Comparison of ENCODE assay signal across 23 cellular contexts in genomic region chr4:40613456-40613855, GRCh38. TPM values are rescaled to one million over a fixed set of nuclear protein-coding genes. Genes with fewer than 3 reads are reported as not detected.
DNase-seq lines count a peak whose midpoint lies in the region; ATAC-seq, FAIRE-seq and TF ChIP-seq lines count a peak whose summit lies in the region.
"Had no signal": no experiment of that assay in that cellular context is flagged by ENCODE, and none has a peak within 500 bp of the region (broad histone marks: within the 10 kb centered on the region; RNA-seq: fewer than 3 reads in every experiment).

No MANE protein-coding gene starts in this region.

- H3K4me3 Mint-ChIP-seq in HFFc6 (no peak overlapping the region), WTC11 (no peak overlapping the region)

- DNase-seq in AG04449 (ENCODE audit: low read depth, low spot score) = peak; percentile 26
- DNase-seq in HFFc6 = peak; percentile 58
- DNase-seq in WTC11 (ENCODE audit: low spot score) = no peak
- peak; percentile 14 for DNase-seq in kidney glomerular epithelial cell (lab: John Stamatoyannopoulos, UW)
- no peak for DNase-seq in GM12891 (ENCODE audit: insufficient read length, low spot score)
- no peak for DNase-seq in NCI-H748 (lab: John Stamatoyannopoulos, UW; ENCODE audit: unreplicated experiment)
- DNase-seq in NOMO-1 treated with DMSO at 0.1 percent for 48 hours (lab: John Stamatoyannopoulos, UW; ENCODE audit: unreplicated experiment) = no peak
- DNase-seq in activated naive CD4-positive, alpha-beta T cell (lab: John Stamatoyannopoulos, UW) = no peak
- DNase-seq: activated naive CD8-positive, alpha-beta T cell treated with anti-CD3 and anti-CD28 coated beads, Interleukin-2, amount 10 ng/mL, durations not matched to agents 7 days and 5 days; brain microvascular endothelial cell; Karpas-422; naive thymus-derived CD8-positive, alpha-beta T cell; NCI-H1694 treated with DMSO at 0.1 percent for 48 hours; NCI-H748 treated with DMSO at 0.1 percent for 48 hours; SHP77; stimulated activated CD4-positive, alpha-beta T cell treated with anti-CD3 and anti-CD28 coated beads, Interleukin-12 subunit alpha, Interleukin-12 subunit beta, amount 100 ng/mL, for 4 hours; stimulated activated CD4-positive, alpha-beta T cell treated with anti-CD3 and anti-CD28 coated beads, Interleukin-4, amount 100 ng/mL, for 4 hours; stimulated activated naive CD8-positive, alpha-beta T cell treated with anti-CD3 and anti-CD28 coated beads, Interleukin-15, Interleukin-2, amounts not matched to agents 100 U/mL and 50 U/mL, for 24 hours had no signal

- no peak for TF ChIP-seq POLR2A in GM12891 (IDR thresholded peaks at IDR 0.05; ENCODE audit: low read depth, low read length)

- CTCF ChIA-PET in AG04449 (lab: Yijun Ruan, JAX) = interaction anchor here (0.6 kb wide), 1 partner anchor 72 kb away, joined by 5 read pairs; no protein-coding TSS in a partner anchor
- CTCF ChIA-PET in WTC11 (lab: Charles Lee) = no interaction called here

- H3K4me3 ChIP-seq in AG04449 (ENCODE audit: low read depth, low read length) = no peak overlapping the region
- H3K4me3 ChIP-seq: right atrium auricular region had no signal

- H3K27ac Mint-ChIP-seq in HFFc6 (peak overlapping the region; percentile 54), WTC11 (peak overlapping the region; percentile 48)

- POLR2A ChIA-PET in AG04449 (lab: Yijun Ruan, JAX) (no interaction called here), WTC11 (lab: Charles Lee) (interaction anchor here (1.1 kb wide), 1 partner anchor 90 kb away, joined by 3 read pairs; no protein-coding TSS in a partner anchor)

- ATAC-seq in WTC11 = no peak
- ATAC-seq: naive thymus-derived CD8-positive, alpha-beta T cell; stimulated activated naive CD8-positive, alpha-beta T cell treated with anti-CD3 and anti-CD28 coated beads, Interleukin-15, Interleukin-2, amounts not matched to agents 100 U/mL and 50 U/mL, for 24 hours had no signal

- no peaks in the 10 kb centered on the region for H3K36me3 Mint-ChIP-seq in HFFc6 (ENCODE audit: low read depth)
- peaks cover 16% of the 10 kb centered on the region for H3K36me3 Mint-ChIP-seq in WTC11
- H3K36me3 Mint-ChIP-seq: naive thymus-derived CD8-positive, alpha-beta T cell had no signal

- no peak for TF ChIP-seq CTCF in AG04449 (IDR thresholded peaks at IDR 0.05; ENCODE audit: insufficient read depth, low read length, missing control alignments)
- TF ChIP-seq CTCF in HFFc6 (IDR thresholded peaks at IDR 0.05) = no peak
- TF ChIP-seq CTCF in WTC11 (IDR thresholded peaks at IDR 0.05) = no peak

- H3K9me3 Mint-ChIP-seq in HFFc6 = no peaks in the 10 kb centered on the region
- no peaks in the 10 kb centered on the region for H3K9me3 Mint-ChIP-seq in WTC11
- H3K9me3 Mint-ChIP-seq: naive thymus-derived CD8-positive, alpha-beta T cell had no signal

- H3K4me1 Mint-ChIP-seq in HFFc6 (ENCODE audit: low read depth) (peaks cover 31% of the 10 kb centered on the region), WTC11 (peaks cover 52% of the 10 kb centered on the region)

- no peak for FAIRE-seq in GM12891 (lab: Jason Lieb, UNC)
- FAIRE-seq: A204.1, colon, D721Med, endometrium had no signal

- H3K27me3 Mint-ChIP-seq in HFFc6 (ENCODE audit: insufficient read depth) (peaks cover 2% of the 10 kb centered on the region), WTC11 (ENCODE audit: low read depth) (no peaks in the 10 kb centered on the region)
- H3K27me3 Mint-ChIP-seq: activated naive CD8-positive, alpha-beta T cell treated with anti-CD3 and anti-CD28 coated beads, Interleukin-2, amount 10 ng/mL, durations not matched to agents 7 days and 5 days had no signal

TF ChIP-seq in WTC11, 78 proteins besides CTCF, POLR2A, EP300 and RAD21:
- TF ChIP-seq PRRX2 (CRISPR knock-in tag; IDR thresholded peaks at IDR 0.05) (no peak), IRF2 (CRISPR knock-in tag; IDR thresholded peaks at IDR 0.05; ENCODE audit: borderline replicate concordance, low read depth) (no peak), EMX1 (CRISPR knock-in tag; IDR thresholded peaks at IDR 0.05) (no peak), ZNF263 (CRISPR knock-in tag; IDR thresholded peaks at IDR 0.05; ENCODE audit: low read depth) (no peak), GTF2I (CRISPR knock-in tag; conservative IDR thresholded peaks at IDR 0.05) (no peak), E2F4 (CRISPR knock-in tag; IDR thresholded peaks at IDR 0.05; ENCODE audit: borderline replicate concordance, low read depth) (no peak), ESRRA (CRISPR knock-in tag; IDR thresholded peaks at IDR 0.05; ENCODE audit: borderline replicate concordance) (no peak), ZNF121 (CRISPR knock-in tag; IDR thresholded peaks at IDR 0.05) (peak; percentile 93)

TF ChIP-seq in GM12891, 5 proteins besides CTCF, POLR2A, EP300 and RAD21:
- no peak for TF ChIP-seq SPI1 (IDR thresholded peaks at IDR 0.05; ENCODE audit: low read depth, low read length)
- no peak for TF ChIP-seq POU2F2 (IDR thresholded peaks at IDR 0.05; ENCODE audit: low read depth, low read length)
- no peak for TF ChIP-seq TAF1 (IDR thresholded peaks at IDR 0.05; ENCODE audit: low read depth, low read length)
- no peak for TF ChIP-seq PAX5 (IDR thresholded peaks at IDR 0.05; ENCODE audit: insufficient read depth, low read length, severe bottlenecking)
- no peak for TF ChIP-seq POLR2AphosphoS5 (IDR thresholded peaks at IDR 0.05; ENCODE audit: low read depth, low read length)

RNA-seq across cellular contexts. Expression of gene RBM47, which starts 16.2 kb away (rescaled TPM):
- total RNA-seq in HFFc6 (2021; fragmentation: NEBNext Ultra II Directional; extraction: Animal tissue kit (Norgen Biotek cat#: 25700)) = 1 to 10 TPM in 5 of 6 experiments, under 1 TPM in 1; 0.95 to 1.5 (median 1.4) TPM
- 89.0 to 97.9 TPM (median 92.5 TPM) in 3 replicates for total RNA-seq in WTC11 (2021)
- polyA plus RNA-seq in GM12891 (2012; ENCODE audit: low read depth, missing spikeins) = 10.9 TPM

Comparison
In these comparisons a context has a peak if more than half of its experiments do, and no peak if none do; other contexts are left out.
1. DNase-seq: peak in AG04449 (single experiment), HFFc6 (single experiment) and kidney glomerular epithelial cell (single experiment); none in WTC11 (single experiment), GM12891 (single experiment), NCI-H748 (single experiment), NOMO-1 treated with DMSO at 0.1 percent for 48 hours (single experiment) and activated naive CD4-positive, alpha-beta T cell (0 of 4).
2. RNA of gene RBM47, which starts 16.2 kb away (total RNA-seq): 89.0 to 97.9 TPM in WTC11; 0.95 to 1.5 TPM in HFFc6; every median in the first group is over 10 times any median in the second.